In the genomic region with DNA sequence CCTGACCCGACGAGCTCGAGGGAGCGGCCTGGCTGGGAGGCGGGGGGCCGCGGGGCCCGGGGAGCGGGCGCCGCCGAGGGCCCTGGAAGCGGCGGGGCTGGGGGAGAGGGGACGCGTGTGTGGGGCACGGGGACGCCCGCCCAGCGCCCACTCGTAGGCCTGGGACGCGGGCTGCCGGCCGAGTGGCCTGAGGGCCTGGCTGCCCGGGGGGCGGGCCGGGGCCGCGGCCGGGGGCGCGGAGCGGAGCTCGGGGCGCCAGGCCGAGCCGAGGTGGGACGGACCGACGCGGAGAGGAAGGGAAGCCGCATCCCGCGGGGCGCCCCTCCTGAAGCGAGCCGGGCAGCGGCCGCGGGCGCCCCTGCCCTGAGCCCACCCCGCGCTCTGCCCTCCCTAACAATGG, we compare ENCODE assay signal across 8 cellular contexts.
DNase-seq lines count a peak whose midpoint lies in the region; ATAC-seq and TF ChIP-seq lines count a peak whose summit lies in the region.
"Not testable (repeated sequence)": the region's sequence is repeated elsewhere in the genome, so short reads cannot be mapped to it uniquely, and the experiment has no call there.

No MANE protein-coding gene starts in this region.

- TF ChIP-seq CTCF in MM.1S (IDR thresholded peaks at IDR 0.05; ENCODE audit: low read length); esophagus muscularis mucosa (IDR thresholded peaks at IDR 0.05); lung (IDR thresholded peaks at IDR 0.05; ENCODE audit: control extremely low read depth, extremely low read depth): not testable (repeated sequence)

- not testable (repeated sequence) for H3K4me1 Mint-ChIP-seq in CD4-positive, CD25-positive, alpha-beta regulatory T cell; activated T-helper 1 cell treated with anti-CD3 and anti-CD28 coated beads, Interleukin-12 subunit alpha, Interleukin-12 subunit beta, Interleukin-2, Interleukin-4 antibody, amounts not matched to agents 30 ng/mL and 10 ng/mL and 1 ng/mL, durations not matched to agents 14 hours and 24 hours and 36 hours (ENCODE audit: low read depth)

- WGBS in esophagus muscularis mucosa: 2% methylated on average over 9 of the region's 54 CpGs
- WGBS in lung, 2 donors: 0 to 1% methylated on average over 14 to 47 of the region's 54 CpGs

- not testable (repeated sequence) for H3K9ac ChIP-seq in MM.1S (ENCODE audit: low read length)

- peak overlapping the region; percentile 70 to 94 (median 88) for H3K4me3 Mint-ChIP-seq in CD4-positive, CD25-positive, alpha-beta regulatory T cell
- H3K4me3 Mint-ChIP-seq in activated T-helper 1 cell treated with anti-CD3 and anti-CD28 coated beads, Interleukin-12 subunit alpha, Interleukin-12 subunit beta, Interleukin-2, Interleukin-4 antibody, amounts not matched to agents 30 ng/mL and 10 ng/mL and 1 ng/mL, durations not matched to agents 14 hours and 24 hours and 36 hours: peak overlapping the region; percentile 84

- not testable (repeated sequence) for H3K27ac ChIP-seq in CD4-positive, CD25-positive, alpha-beta regulatory T cell (ENCODE audit: insufficient read depth, low read length, poor library complexity, severe bottlenecking); MM.1S (ENCODE audit: low read length); lung (ENCODE audit: low read depth in 1 of 2, low read length in 1 of 2)
- peak overlapping the region in 3 of 4 donors; percentile 51 to 62 (median 56) for H3K27ac ChIP-seq in esophagus muscularis mucosa (replicated peaks in 1 of 4)

- TF ChIP-seq POLR2A in esophagus muscularis mucosa (IDR thresholded peaks at IDR 0.05; ENCODE audit: low read depth): not testable (repeated sequence)

- not testable (repeated sequence) for H3K27me3 ChIP-seq in CD4-positive, CD25-positive, alpha-beta regulatory T cell (ENCODE audit: control insufficient read depth, insufficient read depth, low read length); MM.1S (replicated peaks; ENCODE audit: insufficient read depth, low read length); esophagus muscularis mucosa; lung (ENCODE audit: control insufficient read depth, insufficient read depth)

- H3K9me3 ChIP-seq in CD4-positive, CD25-positive, alpha-beta regulatory T cell (ENCODE audit: control insufficient read depth in 2 of 2, low read length in 2 of 2); MM.1S (replicated peaks; ENCODE audit: insufficient read depth, low read length); esophagus muscularis mucosa; lung (ENCODE audit: control insufficient read depth in 2 of 2, insufficient read depth in 1 of 2, low read length in 1 of 2): not testable (repeated sequence)

- peak overlapping the region in 1 of 3 donors; percentile 91 for H3K27ac Mint-ChIP-seq in CD4-positive, CD25-positive, alpha-beta regulatory T cell
- peak overlapping the region; percentile 82 for H3K27ac Mint-ChIP-seq in activated T-helper 1 cell treated with anti-CD3 and anti-CD28 coated beads, Interleukin-12 subunit alpha, Interleukin-12 subunit beta, Interleukin-2, Interleukin-4 antibody, amounts not matched to agents 30 ng/mL and 10 ng/mL and 1 ng/mL, durations not matched to agents 14 hours and 24 hours and 36 hours

- TF ChIP-seq EP300 in esophagus muscularis mucosa (IDR thresholded peaks at IDR 0.05): not testable (repeated sequence)

- H3F3A ChIP-seq in MM.1S (ENCODE audit: insufficient read depth, low read length): not testable (repeated sequence)

- not testable (repeated sequence) for H3K9me2 ChIP-seq in MM.1S (replicated peaks; ENCODE audit: insufficient read depth, low read length)

- not testable (repeated sequence) for H3K4me3 ChIP-seq in CD4-positive, CD25-positive, alpha-beta regulatory T cell (ENCODE audit: low read depth, low read length)
- H3K4me3 ChIP-seq in MM.1S (ENCODE audit: low read length) (peak overlapping the region; percentile 47; the same call in 1 of the 2 replicates), esophagus muscularis mucosa (peak overlapping the region; percentile 61 to 93 (median 70)), lung (peak overlapping the region; percentile 50)

- not testable (repeated sequence) for DNase-seq in CD4-positive, CD25-positive, alpha-beta regulatory T cell; MM.1S; activated T-helper 1 cell treated with anti-CD3 and anti-CD28 coated beads, Interleukin-12 subunit alpha, Interleukin-12 subunit beta, Interleukin-2, Interleukin-4 antibody, amounts not matched to agents 30 ng/mL and 10 ng/mL and 1 ng/mL, durations not matched to agents 14 hours and 24 hours and 36 hours (ENCODE audit: low spot score); esophagus muscularis mucosa (ENCODE audit: extremely low spot score); lung (ENCODE audit: low spot score)
- DNase-seq in stimulated activated CD4-positive, alpha-beta T cell treated with anti-CD3 and anti-CD28 coated beads, Interleukin-12 subunit alpha, Interleukin-12 subunit beta, amount 100 ng/mL, for 4 hours: peak; percentile 10

- H3K36me3 ChIP-seq in CD4-positive, CD25-positive, alpha-beta regulatory T cell (ENCODE audit: control insufficient read depth, insufficient read depth, low read length); MM.1S (replicated peaks; ENCODE audit: insufficient read depth, low read length); esophagus muscularis mucosa; lung (ENCODE audit: control insufficient read depth in 2 of 2, insufficient read depth in 2 of 2, low read length in 2 of 2): not testable (repeated sequence)

- not testable (repeated sequence) for H3K4me2 ChIP-seq in MM.1S (ENCODE audit: low read depth, low read length)

- not testable (repeated sequence) for H3K27me3 Mint-ChIP-seq in CD4-positive, CD25-positive, alpha-beta regulatory T cell; activated T-helper 1 cell treated with anti-CD3 and anti-CD28 coated beads, Interleukin-12 subunit alpha, Interleukin-12 subunit beta, Interleukin-2, Interleukin-4 antibody, amounts not matched to agents 30 ng/mL and 10 ng/mL and 1 ng/mL, durations not matched to agents 14 hours and 24 hours and 36 hours (ENCODE audit: insufficient read depth)

- not testable (repeated sequence) for H3K4me1 ChIP-seq in CD4-positive, CD25-positive, alpha-beta regulatory T cell (ENCODE audit: control insufficient read depth, insufficient read depth, low read length, poor library complexity, severe bottlenecking); MM.1S (ENCODE audit: low read length); esophagus muscularis mucosa; lung (ENCODE audit: control insufficient read depth in 2 of 2, insufficient read depth in 2 of 2, low read length in 2 of 2)

- H3K9me3 Mint-ChIP-seq in CD4-positive, CD25-positive, alpha-beta regulatory T cell; activated T-helper 1 cell treated with anti-CD3 and anti-CD28 coated beads, Interleukin-12 subunit alpha, Interleukin-12 subunit beta, Interleukin-2, Interleukin-4 antibody, amounts not matched to agents 30 ng/mL and 10 ng/mL and 1 ng/mL, durations not matched to agents 14 hours and 24 hours and 36 hours: not testable (repeated sequence)

- H2AFZ ChIP-seq in MM.1S (ENCODE audit: low read length): not testable (repeated sequence)

- intact Hi-C loops in activated T-helper 1 cell treated with anti-CD3 and anti-CD28 coated beads, Interleukin-12 subunit alpha, Interleukin-12 subunit beta, Interleukin-2, Interleukin-4 antibody, amounts not matched to agents 30 ng/mL and 10 ng/mL and 1 ng/mL, durations not matched to agents 14 hours and 24 hours and 36 hours (cut with micrococcal nuclease); esophagus muscularis mucosa (cut with DNase I): not testable (repeated sequence)

- not testable (repeated sequence) for H3K79me2 ChIP-seq in MM.1S (ENCODE audit: low read length)

- not testable (repeated sequence) for H3K36me3 Mint-ChIP-seq in CD4-positive, CD25-positive, alpha-beta regulatory T cell; activated T-helper 1 cell treated with anti-CD3 and anti-CD28 coated beads, Interleukin-12 subunit alpha, Interleukin-12 subunit beta, Interleukin-2, Interleukin-4 antibody, amounts not matched to agents 30 ng/mL and 10 ng/mL and 1 ng/mL, durations not matched to agents 14 hours and 24 hours and 36 hours (ENCODE audit: low read depth)

- ATAC-seq in CD4-positive, CD25-positive, alpha-beta regulatory T cell (ENCODE audit: low read depth in 2 of 2): peak; percentile 36 to 43
- ATAC-seq in GM19455 (IDR thresholded peaks at IDR 0.05; ENCODE audit: unreplicated experiment) (peak; percentile 48), HG02943 (IDR thresholded peaks at IDR 0.05; ENCODE audit: low read depth, unreplicated experiment) (peak; percentile 28), lung (ENCODE audit: insufficient read depth, low FRiP score) (peak; percentile 35)

- H4K20me1 ChIP-seq in MM.1S (ENCODE audit: insufficient read depth, low read length): not testable (repeated sequence)
